In genomic region chr18:21958707-21959457, GRCh38 we compare ENCODE assay signal across 1 cellular context.
A peak's percentile ranks its signal among the peaks of the same experiment; 100 is the strongest.
TF ChIP-seq lines count a peak whose summit lies in the region.

No MANE protein-coding gene starts in this region.

TF ChIP-seq in HepG2, 621 proteins besides CTCF, POLR2A, EP300 and RAD21 (continued from another document):
- TF ChIP-seq PRDM15 (CRISPR knock-in tag; IDR thresholded peaks at IDR 0.05) (no peak), ADNP (CRISPR knock-in tag; IDR thresholded peaks at IDR 0.05) (no peak), SKI (IDR thresholded peaks at IDR 0.05; ENCODE audit: partially characterized antibody) (no peak), PRPF4 (IDR thresholded peaks at IDR 0.05; ENCODE audit: low read depth, low read length, poor library complexity, severe bottlenecking) (no peak), ZNF629 (CRISPR knock-in tag; conservative IDR thresholded peaks at IDR 0.05) (peak; percentile 90)
